ENCODE assay signal across 1 cellular context in the genomic region with DNA sequence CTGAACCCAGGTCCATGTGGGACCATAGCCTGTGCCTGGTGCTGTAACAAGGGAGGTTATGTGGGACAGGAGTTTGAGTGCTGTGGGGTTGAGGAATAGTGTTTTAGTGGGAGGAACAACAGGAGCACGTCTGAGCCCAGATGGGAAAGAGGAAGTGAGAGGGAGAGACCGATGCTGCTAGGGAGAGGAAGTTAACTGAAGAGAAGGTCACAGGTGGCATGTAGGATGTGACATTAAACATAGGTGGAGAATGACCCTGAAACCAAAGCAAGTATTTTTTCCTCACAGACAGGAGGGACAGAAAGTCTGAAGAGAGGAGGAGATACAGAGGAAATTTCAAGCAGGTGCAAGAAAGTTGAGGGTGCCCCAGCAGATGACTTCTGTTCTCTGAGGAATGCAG.
TF ChIP-seq lines count a peak whose summit lies in the region.

No MANE protein-coding gene starts in this region.

TF ChIP-seq in SK-N-SH treated with all-trans-retinoic acid at 6 μM for 48 hours, 23 proteins besides CTCF, POLR2A, EP300 and RAD21 (continued from another document):
- TF ChIP-seq, protein P1, sequence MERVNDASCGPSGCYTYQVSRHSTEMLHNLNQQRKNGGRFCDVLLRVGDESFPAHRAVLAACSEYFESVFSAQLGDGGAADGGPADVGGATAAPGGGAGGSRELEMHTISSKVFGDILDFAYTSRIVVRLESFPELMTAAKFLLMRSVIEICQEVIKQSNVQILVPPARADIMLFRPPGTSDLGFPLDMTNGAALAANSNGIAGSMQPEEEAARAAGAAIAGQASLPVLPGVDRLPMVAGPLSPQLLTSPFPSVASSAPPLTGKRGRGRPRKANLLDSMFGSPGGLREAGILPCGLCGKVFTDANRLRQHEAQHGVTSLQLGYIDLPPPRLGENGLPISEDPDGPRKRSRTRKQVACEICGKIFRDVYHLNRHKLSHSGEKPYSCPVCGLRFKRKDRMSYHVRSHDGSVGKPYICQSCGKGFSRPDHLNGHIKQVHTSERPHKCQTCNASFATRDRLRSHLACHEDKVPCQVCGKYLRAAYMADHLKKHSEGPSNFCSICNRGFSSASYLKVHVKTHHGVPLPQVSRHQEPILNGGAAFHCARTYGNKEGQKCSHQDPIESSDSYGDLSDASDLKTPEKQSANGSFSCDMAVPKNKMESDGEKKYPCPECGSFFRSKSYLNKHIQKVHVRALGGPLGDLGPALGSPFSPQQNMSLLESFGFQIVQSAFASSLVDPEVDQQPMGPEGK (CRISPR knock-in tag; IDR thresholded peaks at IDR 0.05; ENCODE audit: borderline replicate concordance): no peak
- no peak for TF ChIP-seq CSDC2 (CRISPR knock-in tag; IDR thresholded peaks at IDR 0.05)
- no peak for TF ChIP-seq TCF4 (CRISPR knock-in tag; IDR thresholded peaks at IDR 0.05; ENCODE audit: borderline replicate concordance)
